In the genomic region with DNA sequence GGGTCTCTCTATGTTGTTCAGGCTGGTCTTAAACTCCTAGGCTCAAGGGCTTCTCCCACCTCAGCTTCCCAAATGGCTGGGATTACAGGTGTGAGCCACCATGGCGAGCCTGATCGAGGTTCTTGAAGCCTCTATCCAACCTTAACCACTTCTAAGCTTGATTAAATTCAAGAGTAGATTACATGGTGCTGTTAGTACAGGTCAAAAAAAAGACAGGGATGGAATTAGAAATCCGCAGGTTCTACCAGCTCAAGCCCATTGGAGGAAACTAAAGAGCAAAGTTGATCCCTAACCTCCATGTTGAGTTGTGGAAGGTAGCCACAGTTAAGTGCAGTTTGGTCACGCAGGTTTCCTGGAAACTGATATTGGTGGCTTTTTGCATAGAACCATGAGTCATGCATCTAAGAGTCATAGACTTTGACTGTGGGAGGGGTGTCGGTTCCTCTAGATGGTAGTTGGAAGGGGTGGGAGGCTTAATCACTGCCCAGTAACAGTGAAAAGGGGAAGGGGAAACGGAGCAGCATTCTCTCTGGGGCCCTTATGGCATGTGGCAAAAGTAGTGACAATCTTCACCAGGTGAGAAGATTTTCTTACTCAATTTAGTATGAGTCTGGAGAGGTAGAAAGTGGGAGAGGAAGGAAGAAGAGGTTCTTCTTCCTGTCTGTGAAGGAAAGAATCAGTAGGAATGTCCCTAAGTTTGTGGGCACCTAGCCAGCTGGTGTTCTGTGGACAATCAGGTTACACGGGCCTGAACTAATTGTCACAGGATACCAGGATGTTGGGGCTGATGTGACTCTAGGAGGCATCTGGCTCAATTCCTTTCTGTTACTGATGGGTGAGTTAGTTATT, we compare ENCODE assay signal across 1 cellular context.
TF ChIP-seq lines count a peak whose summit lies in the region.

No MANE protein-coding gene starts in this region.

TF ChIP-seq in GM12878, 131 proteins besides CTCF, POLR2A, EP300 and RAD21 (continued from another document and continues in another):
- no peak for TF ChIP-seq ZZZ3 (IDR thresholded peaks at IDR 0.05; ENCODE audit: control insufficient read depth, insufficient read length, low read depth)
- TF ChIP-seq, protein P1, sequence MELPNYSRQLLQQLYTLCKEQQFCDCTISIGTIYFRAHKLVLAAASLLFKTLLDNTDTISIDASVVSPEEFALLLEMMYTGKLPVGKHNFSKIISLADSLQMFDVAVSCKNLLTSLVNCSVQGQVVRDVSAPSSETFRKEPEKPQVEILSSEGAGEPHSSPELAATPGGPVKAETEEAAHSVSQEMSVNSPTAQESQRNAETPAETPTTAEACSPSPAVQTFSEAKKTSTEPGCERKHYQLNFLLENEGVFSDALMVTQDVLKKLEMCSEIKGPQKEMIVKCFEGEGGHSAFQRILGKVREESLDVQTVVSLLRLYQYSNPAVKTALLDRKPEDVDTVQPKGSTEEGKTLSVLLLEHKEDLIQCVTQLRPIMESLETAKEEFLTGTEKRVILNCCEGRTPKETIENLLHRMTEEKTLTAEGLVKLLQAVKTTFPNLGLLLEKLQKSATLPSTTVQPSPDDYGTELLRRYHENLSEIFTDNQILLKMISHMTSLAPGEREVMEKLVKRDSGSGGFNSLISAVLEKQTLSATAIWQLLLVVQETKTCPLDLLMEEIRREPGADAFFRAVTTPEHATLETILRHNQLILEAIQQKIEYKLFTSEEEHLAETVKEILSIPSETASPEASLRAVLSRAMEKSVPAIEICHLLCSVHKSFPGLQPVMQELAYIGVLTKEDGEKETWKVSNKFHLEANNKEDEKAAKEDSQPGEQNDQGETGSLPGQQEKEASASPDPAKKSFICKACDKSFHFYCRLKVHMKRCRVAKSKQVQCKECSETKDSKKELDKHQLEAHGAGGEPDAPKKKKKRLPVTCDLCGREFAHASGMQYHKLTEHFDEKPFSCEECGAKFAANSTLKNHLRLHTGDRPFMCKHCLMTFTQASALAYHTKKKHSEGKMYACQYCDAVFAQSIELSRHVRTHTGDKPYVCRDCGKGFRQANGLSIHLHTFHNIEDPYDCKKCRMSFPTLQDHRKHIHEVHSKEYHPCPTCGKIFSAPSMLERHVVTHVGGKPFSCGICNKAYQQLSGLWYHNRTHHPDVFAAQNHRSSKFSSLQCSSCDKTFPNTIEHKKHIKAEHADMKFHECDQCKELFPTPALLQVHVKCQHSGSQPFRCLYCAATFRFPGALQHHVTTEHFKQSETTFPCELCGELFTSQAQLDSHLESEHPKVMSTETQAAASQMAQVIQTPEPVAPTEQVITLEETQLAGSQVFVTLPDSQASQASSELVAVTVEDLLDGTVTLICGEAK (IDR thresholded peaks at IDR 0.05; ENCODE audit: borderline replicate concordance), result no peak
- no peak for TF ChIP-seq HCFC1 (IDR thresholded peaks at IDR 0.05; ENCODE audit: low read length)
- TF ChIP-seq SKIL (IDR thresholded peaks at IDR 0.05; ENCODE audit: low read depth, poor library complexity, severe bottlenecking), result no peak
- no peak for TF ChIP-seq E2F4 (IDR thresholded peaks at IDR 0.05; ENCODE audit: low read depth, low read length)
- peak; percentile 46; the same call in 1 of the 2 replicates for TF ChIP-seq MLLT1 (IDR thresholded peaks at IDR 0.05)
- no peak for TF ChIP-seq TARDBP (IDR thresholded peaks at IDR 0.05; ENCODE audit: borderline replicate concordance)
- peak; percentile 41; the same call in 1 of the 2 replicates for TF ChIP-seq PML (IDR thresholded peaks at IDR 0.05; ENCODE audit: low read length)
- no peak for TF ChIP-seq ATF3 (IDR thresholded peaks at IDR 0.05; ENCODE audit: borderline replicate concordance, extremely low read depth, low read depth, low read length)
- no peak for TF ChIP-seq ASH2L (IDR thresholded peaks at IDR 0.05; ENCODE audit: borderline replicate concordance, low read depth)
- TF ChIP-seq RELB (IDR thresholded peaks at IDR 0.05; ENCODE audit: low read depth), result peak; percentile 44; the same call in 1 of the 2 replicates
- no peak for TF ChIP-seq MYB (IDR thresholded peaks at IDR 0.05; ENCODE audit: borderline replicate concordance, low read depth, low read length)
- no peak for TF ChIP-seq NFXL1 (IDR thresholded peaks at IDR 0.05; ENCODE audit: borderline replicate concordance)
- TF ChIP-seq BCL3 (IDR thresholded peaks at IDR 0.05; ENCODE audit: borderline replicate concordance, insufficient read depth, low read depth, low read length, poor library complexity, severe bottlenecking), result no peak
- no peak for TF ChIP-seq YBX1 (IDR thresholded peaks at IDR 0.05)
- no peak for TF ChIP-seq SMC3 (IDR thresholded peaks at IDR 0.05; ENCODE audit: borderline replicate concordance, low read length)
- no peak for TF ChIP-seq CHD1 (IDR thresholded peaks at IDR 0.05; ENCODE audit: low read depth, low read length)
- peak; percentile 54; the same call in 1 of the 2 replicates for TF ChIP-seq MTA2 (IDR thresholded peaks at IDR 0.05; ENCODE audit: low read depth)
- TF ChIP-seq TCF12 (IDR thresholded peaks at IDR 0.05; ENCODE audit: low read depth, low read length), result no peak
- TF ChIP-seq BCL11A (IDR thresholded peaks at IDR 0.05; ENCODE audit: low read depth, low read length), result no peak; the same call in 1 of the 2 replicates
- no peak for TF ChIP-seq PAX8 (IDR thresholded peaks at IDR 0.05)
- TF ChIP-seq BCLAF1 (IDR thresholded peaks at IDR 0.05), result no peak
- 0 out of 2 replicates have a peak, but pooled peaks have one; percentile 14 for TF ChIP-seq SMARCA5 (IDR thresholded peaks at IDR 0.05)
- no peak for TF ChIP-seq EGR1 (IDR thresholded peaks at IDR 0.05; ENCODE audit: borderline replicate concordance in 1 of 2, low read depth in 2 of 2, low read length in 2 of 2)
- TF ChIP-seq NKRF (conservative IDR thresholded peaks at IDR 0.05), result no peak
- no peak for TF ChIP-seq POLR2AphosphoS2 (IDR thresholded peaks at IDR 0.05; ENCODE audit: low read depth, low read length)
- no peak for TF ChIP-seq RBBP5 (conservative IDR thresholded peaks at IDR 0.05)
- no peak for TF ChIP-seq SIX5 (IDR thresholded peaks at IDR 0.05; ENCODE audit: low read depth, low read length, severe bottlenecking)
- 0 out of 2 replicates have a peak, but pooled peaks have one; percentile 14 for TF ChIP-seq ZBED1 (IDR thresholded peaks at IDR 0.05; ENCODE audit: borderline replicate concordance)
- TF ChIP-seq BMI1 (IDR thresholded peaks at IDR 0.05; ENCODE audit: borderline replicate concordance), result no peak
